Comparison of ENCODE assay signal across 26 cellular contexts in the genomic region with DNA sequence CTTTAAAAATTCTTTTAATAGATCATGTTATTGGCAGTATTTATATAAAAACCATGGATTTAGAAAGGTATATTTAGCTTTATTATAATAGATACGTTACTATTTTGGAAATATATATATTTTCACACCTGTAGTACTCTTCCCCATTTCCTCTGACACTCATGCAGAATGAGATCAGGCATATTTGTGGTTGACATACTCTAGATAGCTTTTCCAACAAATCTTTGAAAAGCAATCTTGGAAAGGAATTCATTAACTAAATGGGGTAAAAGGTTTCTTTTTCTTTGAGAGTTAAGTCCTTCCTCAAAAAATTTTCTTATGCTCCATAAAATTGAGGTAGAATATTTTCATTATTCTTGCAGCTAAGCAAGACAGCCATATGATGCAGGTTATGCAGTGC.
"Had no signal": no experiment of that assay in that cellular context is flagged by ENCODE, and none has a peak within 500 bp of the region (broad histone marks: within the 10 kb centered on the region; RNA-seq: fewer than 3 reads in every experiment).

No MANE protein-coding gene starts in this region.

- H3K4me1 Mint-ChIP-seq: nephron progenitor cell had no signal

- ATAC-seq: body of pancreas; foreskin keratinocyte; left cardiac atrium; pancreas; psoas muscle; right cardiac atrium; stimulated activated effector memory CD8-positive, alpha-beta T cell treated with anti-CD3 and anti-CD28 coated beads, Interleukin-12 subunit alpha, Interleukin-12 subunit beta, amount 100 ng/mL, for 72 hours; WTC11 had no signal

- H3K9me3 ChIP-seq: body of pancreas, pancreas, psoas muscle, stomach, transverse colon had no signal

- H3K4me1 ChIP-seq: body of pancreas, foreskin keratinocyte, pancreas, psoas muscle, stomach, transverse colon had no signal

- H3K4me3 ChIP-seq: body of pancreas, cardiac muscle cell, pancreas, psoas muscle, stomach, transverse colon had no signal

- H3K27me3 Mint-ChIP-seq: activated naive CD8-positive, alpha-beta T cell treated with anti-CD3 and anti-CD28 coated beads for 36 hours; memory B cell had no signal

- H3K4me3 Mint-ChIP-seq: activated naive CD8-positive, alpha-beta T cell treated with anti-CD3 and anti-CD28 coated beads for 36 hours; memory B cell; nephron progenitor cell; stimulated activated effector memory CD8-positive, alpha-beta T cell treated with anti-CD3 and anti-CD28 coated beads, Interleukin-12 subunit alpha, Interleukin-12 subunit beta, amount 100 ng/mL, for 72 hours; WTC11 had no signal

- DNase-seq: activated CD4-positive, alpha-beta T cell treated with anti-CD3 and anti-CD28 coated beads, Interleukin-2, amount 50 U/mL, for 4 hours; activated CD8-positive, alpha-beta memory T cell treated with anti-CD3 and anti-CD28 coated beads, Interleukin-2, amount 50 U/mL, for 48 hours; activated naive CD4-positive, alpha-beta T cell treated with Interleukin-2 at 50 U/mL for 16 hours; activated naive CD8-positive, alpha-beta T cell treated with anti-CD3 and anti-CD28 coated beads for 36 hours; activated T-cell treated with anti-CD3 and anti-CD28 coated beads, Interleukin-2, amount 50 U/mL, for 48 hours; amniotic stem cell; body of pancreas; dermis blood vessel endothelial cell; effector CD8-positive, alpha-beta T cell; erythroblast; foreskin keratinocyte; hippocampal formation; left cardiac atrium; nephron progenitor cell; pancreas; psoas muscle; right cardiac atrium; stimulated activated CD4-positive, alpha-beta T cell treated with anti-CD3 and anti-CD28 coated beads, Interleukin-2, amount 100 ng/mL, for 24 hours; stomach; T-helper 9 cell; transverse colon had no signal

- H3K27me3 ChIP-seq: body of pancreas, cardiac muscle cell, foreskin keratinocyte, pancreas, stomach, transverse colon had no signal

- FAIRE-seq: urothelium cell line had no signal

- H3K9me3 Mint-ChIP-seq: activated naive CD8-positive, alpha-beta T cell treated with anti-CD3 and anti-CD28 coated beads for 36 hours; memory B cell; nephron progenitor cell; stimulated activated effector memory CD8-positive, alpha-beta T cell treated with anti-CD3 and anti-CD28 coated beads, Interleukin-12 subunit alpha, Interleukin-12 subunit beta, amount 100 ng/mL, for 72 hours; WTC11 had no signal

- H3K27ac Mint-ChIP-seq: activated naive CD8-positive, alpha-beta T cell treated with anti-CD3 and anti-CD28 coated beads for 36 hours; memory B cell; nephron progenitor cell; stimulated activated effector memory CD8-positive, alpha-beta T cell treated with anti-CD3 and anti-CD28 coated beads, Interleukin-12 subunit alpha, Interleukin-12 subunit beta, amount 100 ng/mL, for 72 hours; WTC11 had no signal

- H3K27ac ChIP-seq: body of pancreas, cardiac muscle cell, foreskin keratinocyte, pancreas, psoas muscle, stomach, transverse colon had no signal
